22 cellular contexts compared by ENCODE assay signal in genomic region chr5:150278046-150278760, GRCh38. TPM values are rescaled to one million over a fixed set of nuclear protein-coding genes. Genes with fewer than 3 reads are reported as not detected.
DNase-seq lines count a peak whose midpoint lies in the region; TF ChIP-seq lines count a peak whose summit lies in the region.
"Had no signal": no experiment of that assay in that cellular context is flagged by ENCODE, and none has a peak within 500 bp of the region (broad histone marks: within the 10 kb centered on the region; RNA-seq: fewer than 3 reads in every experiment).

No MANE protein-coding gene starts in this region.

- H3K9me3 Mint-ChIP-seq in nephron progenitor cell, result no peaks in the 10 kb centered on the region
- H3K9me3 Mint-ChIP-seq: activated T-helper 17 cell treated with anti-CD3 and anti-CD28 coated beads, Interleukin-2, amount 50 U/mL, for 72 hours; IgD-negative memory B cell; T-cell had no signal

- H3K4me1 Mint-ChIP-seq in nephron progenitor cell, result peaks cover 59% of the 10 kb centered on the region
- H3K4me1 Mint-ChIP-seq: activated T-helper 17 cell treated with anti-CD3 and anti-CD28 coated beads, Interleukin-2, amount 50 U/mL, for 72 hours; IgD-negative memory B cell; T-cell had no signal

- H3K4me3 Mint-ChIP-seq in nephron progenitor cell, result no peak overlapping the region
- H3K4me3 Mint-ChIP-seq: activated T-helper 17 cell treated with anti-CD3 and anti-CD28 coated beads, Interleukin-2, amount 50 U/mL, for 72 hours; IgD-negative memory B cell; T-cell had no signal

- peak overlapping the region in 43 of 59 donors; percentile 5 to 91 (median 67) for H3K27ac ChIP-seq in dorsolateral prefrontal cortex
- H3K27ac ChIP-seq: gastrocnemius medialis, skin epidermis had no signal

- H3K27me3 Mint-ChIP-seq in nephron progenitor cell (ENCODE audit: low read depth, poor library complexity), result no peaks in the 10 kb centered on the region

- TF ChIP-seq CTCF in dorsolateral prefrontal cortex (IDR thresholded peaks at IDR 0.05 in 54 of 56, conservative IDR thresholded peaks at IDR 0.05 in 2 of 56; ENCODE audit: low read depth in 1 of 56, partially characterized antibody in 56 of 56), result no peak
- no peak for TF ChIP-seq CTCF in nephron progenitor cell (IDR thresholded peaks at IDR 0.05)

- H3K27me3 ChIP-seq in dorsolateral prefrontal cortex, result no peaks in the 10 kb centered on the region
- H3K27me3 ChIP-seq: gastrocnemius medialis had no signal

- intact Hi-C loops in dorsolateral prefrontal cortex (cut with DNase I), result no loop called here

- peak overlapping the region in 10 of 59 donors; percentile 6 to 46 (median 18) for H3K4me3 ChIP-seq in dorsolateral prefrontal cortex
- H3K4me3 ChIP-seq: gastrocnemius medialis, skin epidermis had no signal

- H3K36me3 Mint-ChIP-seq in nephron progenitor cell (ENCODE audit: low read depth), result no peaks in the 10 kb centered on the region
- H3K36me3 Mint-ChIP-seq: IgD-negative memory B cell, T-cell had no signal

- DNase-seq in GM03348 (ENCODE audit: low spot score) (peak; percentile 51), RPMI7951 (ENCODE audit: low read depth) (peak; percentile 18), dorsolateral prefrontal cortex (no peak), nephron progenitor cell (no peak), dermis blood vessel endothelial cell (no peak), SK-N-DZ (ENCODE audit: low spot score) (no peak), cerebellum (ENCODE audit: low spot score) (no peak)
- DNase-seq in stimulated activated CD4-positive, alpha-beta T cell treated with anti-CD3 and anti-CD28 coated beads, Interleukin-4, amount 100 ng/mL, for 4 hours, result no peak
- DNase-seq: Calu3; central memory CD4-positive, alpha-beta T cell; gastrocnemius medialis; GF-D8; NCI-H1048; NCI-H2081; NCI-H748 treated with DMSO at 0.1 percent for 48 hours; stimulated activated CD4-positive, alpha-beta T cell treated with anti-CD3 and anti-CD28 coated beads, Interleukin-4, amount 100 ng/mL, for 24 hours; stimulated activated CD8-positive, alpha-beta memory T cell treated with anti-CD3 and anti-CD28 coated beads, Interleukin-4, amount 100 ng/mL, for 48 hours; T-cell had no signal

- peak overlapping the region; percentile 95 for H3K27ac Mint-ChIP-seq in nephron progenitor cell
- H3K27ac Mint-ChIP-seq: activated T-helper 17 cell treated with anti-CD3 and anti-CD28 coated beads, Interleukin-2, amount 50 U/mL, for 72 hours; IgD-negative memory B cell; T-cell had no signal

RNA-seq across cellular contexts. Expression of gene CAMK2A, which starts 11.4 kb away (rescaled TPM):
- 0.60 and 1.1 TPM in 2 replicates for total RNA-seq in RPMI7951 (2014; rRNA removed; shearing (Covaris generic))
- total RNA-seq in dorsolateral prefrontal cortex (1,000 to 10,000 TPM in 71 of 120 experiments, 100 to 1,000 TPM in 49; 264 to 1,671 (median 1,064) TPM), dermis blood vessel endothelial cell (not detected in 2 replicates), cerebellum (7.5 TPM)
- polyA plus RNA-seq in SK-N-DZ (2014; cell fraction: cytosol; rRNA removed), result 3.2 and 6.5 TPM in 2 replicates
- polyA plus RNA-seq in SK-N-DZ (2014; cell fraction: nucleus; rRNA removed), result 7.5 and 14.0 TPM in 2 replicates
- total RNA-seq: activated T-helper 17 cell treated with anti-CD3 and anti-CD28 coated beads, Interleukin-2, amount 50 U/mL, for 72 hours; Calu3; left lobe of liver; T-cell had no signal
- polyA plus RNA-seq: IgD-negative memory B cell had no signal

RNA-seq across cellular contexts. Expression of gene ARSI, which starts 24.5 kb away (rescaled TPM):
- 0.10 TPM in 1 of 2 replicates, not detected in the other for total RNA-seq in RPMI7951 (2014; rRNA removed; shearing (Covaris generic))
- 1 to 10 TPM in 112 of 120 experiments, under 1 TPM in 8; 0.35 to 9.0 (median 2.2) TPM for total RNA-seq in dorsolateral prefrontal cortex
- 0.28 and 0.68 TPM in 2 replicates for total RNA-seq in dermis blood vessel endothelial cell
- polyA plus RNA-seq in SK-N-DZ (2014; cell fraction: cytosol; rRNA removed), result 2.3 and 3.3 TPM in 2 replicates
- polyA plus RNA-seq in SK-N-DZ (2014; cell fraction: nucleus; rRNA removed), result 0.39 and 1.2 TPM in 2 replicates
- total RNA-seq in cerebellum, result 1.4 TPM
- total RNA-seq: activated T-helper 17 cell treated with anti-CD3 and anti-CD28 coated beads, Interleukin-2, amount 50 U/mL, for 72 hours; gastrocnemius medialis had no signal
- polyA plus RNA-seq: IgD-negative memory B cell had no signal

Comparison
In these comparisons a context has a peak if more than half of its experiments do, and no peak if none do; other contexts are left out.
1. DNase-seq: peak in GM03348 (single experiment) and RPMI7951 (single experiment); none in dorsolateral prefrontal cortex (0 of 10), nephron progenitor cell (single experiment), dermis blood vessel endothelial cell (single experiment), stimulated activated CD4-positive, alpha-beta T cell treated with anti-CD3 and anti-CD28 coated beads, Interleukin-4, amount 100 ng/mL, for 4 hours (0 of 2), SK-N-DZ (single experiment) and cerebellum (single experiment).
2. RNA of gene CAMK2A, which starts 11.4 kb away (total RNA-seq): 264 to 1,671 TPM in dorsolateral prefrontal cortex; 7.5 TPM in cerebellum (single experiment), 0.60 to 1.1 TPM in RPMI7951 and not detected in dermis blood vessel endothelial cell; every median in the first group is over 10 times any median in the second.